Comparison of ENCODE assay signal across 8 cellular contexts in genomic region chr4:37687175-37687525, GRCh38. TPM values are rescaled to one million over a fixed set of nuclear protein-coding genes. Genes with fewer than 3 reads are reported as not detected.
DNase-seq lines count a peak whose midpoint lies in the region; ATAC-seq and TF ChIP-seq lines count a peak whose summit lies in the region.

No MANE protein-coding gene starts in this region.

- TF ChIP-seq CTCF in activated CD8-positive, alpha-beta T cell treated with anti-CD3 and anti-CD28 coated beads for 36 hours (IDR thresholded peaks at IDR 0.05) = no peak
- no peak for TF ChIP-seq CTCF in tibial nerve (IDR thresholded peaks at IDR 0.05)
- TF ChIP-seq CTCF in mucosa of descending colon (IDR thresholded peaks at IDR 0.05) = no peak

- H3K9me3 Mint-ChIP-seq in activated naive CD4-positive, alpha-beta T cell treated with anti-CD3 and anti-CD28 coated beads for 36 hours = peaks cover 2% of the 10 kb centered on the region
- no peaks in the 10 kb centered on the region for H3K9me3 Mint-ChIP-seq in activated CD8-positive, alpha-beta T cell treated with anti-CD3 and anti-CD28 coated beads for 36 hours

- peak overlapping the region; percentile 84 for H3K4me3 Mint-ChIP-seq in activated naive CD4-positive, alpha-beta T cell treated with anti-CD3 and anti-CD28 coated beads for 36 hours
- peak overlapping the region; percentile 80 for H3K4me3 Mint-ChIP-seq in activated CD8-positive, alpha-beta T cell treated with anti-CD3 and anti-CD28 coated beads for 36 hours

- 48 to 50% methylated on average over 9 of the region's 9 CpGs for WGBS in tibial nerve, 2 donors

- peaks cover 22% of the 10 kb centered on the region for H3K4me1 ChIP-seq in iPS-20b (ENCODE audit: insufficient read depth, low read length)
- peaks cover 0 to 37% (median 18%) of the 10 kb centered on the region in 4 donors for H3K4me1 ChIP-seq in tibial nerve
- H3K4me1 ChIP-seq in mucosa of descending colon (ENCODE audit: low read depth) = peaks cover 26% of the 10 kb centered on the region

- H3K36me3 ChIP-seq in iPS-20b (ENCODE audit: insufficient read depth, low read depth, low read length) (no peaks in the 10 kb centered on the region), tibial nerve (no peaks in the 10 kb centered on the region), mucosa of descending colon (ENCODE audit: low read depth) (no peaks in the 10 kb centered on the region)

- no peak for DNase-seq in activated naive CD4-positive, alpha-beta T cell treated with anti-CD3 and anti-CD28 coated beads for 36 hours
- no peak for DNase-seq in activated naive CD4-positive, alpha-beta T cell (lab: John Stamatoyannopoulos, UW)
- no peak for DNase-seq in activated CD8-positive, alpha-beta T cell treated with anti-CD3 and anti-CD28 coated beads for 36 hours
- DNase-seq in tibial nerve (ENCODE audit: low spot score in 2 of 2) (no peak), mucosa of descending colon (no peak)

- H3K9ac ChIP-seq in iPS-20b (ENCODE audit: low read depth, low read length) = peak overlapping the region; percentile 58; the same call in 1 of the 2 replicates

- H3K4me1 Mint-ChIP-seq in activated naive CD4-positive, alpha-beta T cell treated with anti-CD3 and anti-CD28 coated beads for 36 hours (ENCODE audit: low read depth) = peaks cover 31% of the 10 kb centered on the region
- H3K4me1 Mint-ChIP-seq in activated CD8-positive, alpha-beta T cell treated with anti-CD3 and anti-CD28 coated beads for 36 hours (ENCODE audit: low read depth) = peaks cover 30% of the 10 kb centered on the region

- no peak for ATAC-seq in activated CD8-positive, alpha-beta T cell treated with anti-CD3 and anti-CD28 coated beads for 36 hours
- ATAC-seq in mucosa of descending colon (no peak), HG02884 (IDR thresholded peaks at IDR 0.05; ENCODE audit: unreplicated experiment) (no peak), HG03342 (IDR thresholded peaks at IDR 0.05; ENCODE audit: unreplicated experiment) (no peak)

- POLR2A ChIA-PET in activated CD8-positive, alpha-beta T cell treated with anti-CD3 and anti-CD28 coated beads for 36 hours (lab: Charles Lee) = no interaction called here

- no peak for TF ChIP-seq EP300 in tibial nerve (IDR thresholded peaks at IDR 0.05)

- CTCF ChIA-PET in activated naive CD4-positive, alpha-beta T cell treated with anti-CD3 and anti-CD28 coated beads for 36 hours (lab: Charles Lee) = interaction anchor here (0.6 to 1.1 kb wide), 3 partner anchors 8 to 445 kb away, joined by 3 to 4 read pairs (median 3); no protein-coding TSS in a partner anchor
- CTCF ChIA-PET in activated CD8-positive, alpha-beta T cell treated with anti-CD3 and anti-CD28 coated beads for 36 hours (lab: Charles Lee) = interaction anchor here (0.8 to 2.6 kb wide), 2 partner anchors 9 to 84 kb away, joined by 4 to 10 read pairs; no protein-coding TSS in a partner anchor

- H3K9me3 ChIP-seq in iPS-20b (ENCODE audit: insufficient read depth, low read depth, low read length) (no peaks in the 10 kb centered on the region), tibial nerve (no peaks in the 10 kb centered on the region), mucosa of descending colon (no peaks in the 10 kb centered on the region)

- no peak overlapping the region for H3K27ac Mint-ChIP-seq in activated naive CD4-positive, alpha-beta T cell treated with anti-CD3 and anti-CD28 coated beads for 36 hours
- no peak overlapping the region for H3K27ac Mint-ChIP-seq in activated CD8-positive, alpha-beta T cell treated with anti-CD3 and anti-CD28 coated beads for 36 hours

- peaks cover 30% of the 10 kb centered on the region for H3K27me3 ChIP-seq in iPS-20b (ENCODE audit: insufficient read depth, low read length)
- no peaks in the 10 kb centered on the region for H3K27me3 ChIP-seq in tibial nerve

- H3K36me3 Mint-ChIP-seq in activated naive CD4-positive, alpha-beta T cell treated with anti-CD3 and anti-CD28 coated beads for 36 hours (ENCODE audit: low read depth) = peaks cover 5% of the 10 kb centered on the region
- H3K36me3 Mint-ChIP-seq in activated CD8-positive, alpha-beta T cell treated with anti-CD3 and anti-CD28 coated beads for 36 hours (ENCODE audit: low read depth) = peaks cover 16% of the 10 kb centered on the region

- intact Hi-C loops in activated naive CD4-positive, alpha-beta T cell treated with anti-CD3 and anti-CD28 coated beads for 36 hours (cut with micrococcal nuclease) = loop anchor here (2.0 to 10.0 kb wide), 5 partner anchors 78 to 1345 kb away; partner anchors contain the start of genes TLR1 and TMEM156
- intact Hi-C loops in activated CD8-positive, alpha-beta T cell treated with anti-CD3 and anti-CD28 coated beads for 36 hours (cut with micrococcal nuclease) = loop anchor here (5.0 to 10.0 kb wide), 2 partner anchors 85 to 978 kb away; partner anchors contain the start of gene KLF3
- intact Hi-C loops in mucosa of descending colon (cut with DNase I, micrococcal nuclease) = no loop called here

- H3K27me3 Mint-ChIP-seq in activated naive CD4-positive, alpha-beta T cell treated with anti-CD3 and anti-CD28 coated beads for 36 hours (ENCODE audit: low read depth) = no peaks in the 10 kb centered on the region
- no peaks in the 10 kb centered on the region for H3K27me3 Mint-ChIP-seq in activated CD8-positive, alpha-beta T cell treated with anti-CD3 and anti-CD28 coated beads for 36 hours

- H3K27ac ChIP-seq in iPS-20b (ENCODE audit: low read length) = no peak overlapping the region
- H3K27ac ChIP-seq in tibial nerve = peak overlapping the region; percentile 66 to 98 (median 90)

- H3K4me3 ChIP-seq in iPS-20b (ENCODE audit: low read length) = peak overlapping the region; percentile 70
- peak overlapping the region; percentile 50 to 95 (median 76) for H3K4me3 ChIP-seq in tibial nerve
- no peak overlapping the region for H3K4me3 ChIP-seq in mucosa of descending colon

- TF ChIP-seq POLR2A in tibial nerve (IDR thresholded peaks at IDR 0.05) = no peak

RNA-seq across cellular contexts. Expression of gene RELL1, which starts 1.0 kb away (rescaled TPM):
- 10 to 100 TPM in 1 of 2 experiments, 1 to 10 TPM in 1; 8.7 to 10.3 TPM for total RNA-seq in activated naive CD4-positive, alpha-beta T cell treated with anti-CD3 and anti-CD28 coated beads for 36 hours
- 10 to 100 TPM; 13.8 to 15.3 TPM for total RNA-seq in activated CD8-positive, alpha-beta T cell treated with anti-CD3 and anti-CD28 coated beads for 36 hours
- total RNA-seq in tibial nerve (10 to 100 TPM; 43.8 to 78.0 (median 61.2) TPM), mucosa of descending colon (10 to 100 TPM; 50.5 to 75.2 (median 68.8) TPM)

Comparison
In these comparisons a context has a peak if more than half of its experiments do, and no peak if none do; other contexts are left out.
1. intact Hi-C loops: an anchor here in activated naive CD4-positive, alpha-beta T cell treated with anti-CD3 and anti-CD28 coated beads for 36 hours (2.0 to 10.0 kb wide) and activated CD8-positive, alpha-beta T cell treated with anti-CD3 and anti-CD28 coated beads for 36 hours (5.0 to 10.0 kb wide); none called in mucosa of descending colon.